ENCODE assay signal across 8 cellular contexts in the genomic region with DNA sequence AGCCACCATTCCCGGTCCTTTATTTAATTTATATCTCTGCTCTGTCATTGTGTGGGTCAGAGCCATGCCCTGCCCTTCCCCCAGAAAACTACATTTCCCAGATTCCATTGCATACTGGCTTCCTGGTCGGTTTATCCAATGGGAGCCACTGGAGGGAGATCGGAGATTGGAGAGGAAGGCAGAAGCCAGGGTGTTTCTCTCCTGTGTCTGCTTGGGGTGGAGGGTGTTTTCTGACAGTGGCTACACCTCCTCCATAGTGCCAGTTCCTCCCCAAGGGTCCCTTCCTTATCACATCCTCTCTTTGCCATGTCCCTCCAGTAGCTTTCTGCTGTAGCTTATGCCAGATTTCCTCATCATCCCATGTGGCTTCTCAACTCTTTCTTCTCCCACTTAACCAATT. TPM values are rescaled to one million over a fixed set of nuclear protein-coding genes. Genes with fewer than 3 reads are reported as not detected.
DNase-seq lines count a peak whose midpoint lies in the region; ATAC-seq and FAIRE-seq lines count a peak whose summit lies in the region.

No MANE protein-coding gene starts in this region.

- H3K27ac ChIP-seq in effector memory CD4-positive, alpha-beta T cell (ENCODE audit: insufficient read depth, low read length, poor library complexity, severe bottlenecking): no peak overlapping the region

- no peaks in the 10 kb centered on the region for H3K36me3 ChIP-seq in effector memory CD4-positive, alpha-beta T cell (ENCODE audit: control insufficient read depth, insufficient read depth, low read length)

- FAIRE-seq in TTC549 (lab: Jason Lieb, UNC): peak; percentile 86

- DNase-seq in DMS153 (lab: John Stamatoyannopoulos, UW) (peak; percentile 13), M059J (ENCODE audit: low read depth) (peak; percentile 66), left ventricle myocardium superior (no peak), globus pallidus (ENCODE audit: low spot score) (no peak)
- DNase-seq in effector memory CD4-positive, alpha-beta T cell: no peak
- DNase-seq in stimulated activated CD4-positive, alpha-beta T cell treated with anti-CD3 and anti-CD28 coated beads, Interleukin-2, amount 100 ng/mL, for 24 hours: no peak
- no peak for DNase-seq in activated CD8-positive, alpha-beta memory T cell treated with anti-CD3 and anti-CD28 coated beads for 24 hours

- intact Hi-C loops in left ventricle myocardium superior (cut with micrococcal nuclease): no loop called here

- peak; percentile 75 for ATAC-seq in left ventricle myocardium superior

- H3K4me3 ChIP-seq in effector memory CD4-positive, alpha-beta T cell (ENCODE audit: insufficient read depth, low read depth, low read length, poor library complexity, severe bottlenecking): no peak overlapping the region

- peaks cover 12% of the 10 kb centered on the region for H3K4me1 ChIP-seq in effector memory CD4-positive, alpha-beta T cell (ENCODE audit: control insufficient read depth, insufficient read depth, low read length, poor library complexity, severe bottlenecking)

- H3K9me3 ChIP-seq in effector memory CD4-positive, alpha-beta T cell (ENCODE audit: control insufficient read depth, low read length): no peaks in the 10 kb centered on the region

- peaks cover 16% of the 10 kb centered on the region for H3K27me3 ChIP-seq in effector memory CD4-positive, alpha-beta T cell (replicated peaks; ENCODE audit: control insufficient read depth, insufficient read depth, low read length, poor library complexity, severe bottlenecking)

RNA-seq across cellular contexts. Expression of a gene that starts 19.0 kb away (rescaled TPM):
- total RNA-seq in M059J (2014; rRNA removed; shearing (Covaris generic)): 0.39 TPM in 1 of 2 replicates, not detected in the other
- total RNA-seq in left ventricle myocardium superior: 1.8 TPM

Comparison
In these comparisons a context has a peak if more than half of its experiments do, and no peak if none do; other contexts are left out.
1. DNase-seq: peak in DMS153 (single experiment) and M059J (single experiment); none in left ventricle myocardium superior (single experiment), effector memory CD4-positive, alpha-beta T cell (0 of 3), globus pallidus (single experiment), stimulated activated CD4-positive, alpha-beta T cell treated with anti-CD3 and anti-CD28 coated beads, Interleukin-2, amount 100 ng/mL, for 24 hours (0 of 2) and activated CD8-positive, alpha-beta memory T cell treated with anti-CD3 and anti-CD28 coated beads for 24 hours (single experiment).